In the genomic region with DNA sequence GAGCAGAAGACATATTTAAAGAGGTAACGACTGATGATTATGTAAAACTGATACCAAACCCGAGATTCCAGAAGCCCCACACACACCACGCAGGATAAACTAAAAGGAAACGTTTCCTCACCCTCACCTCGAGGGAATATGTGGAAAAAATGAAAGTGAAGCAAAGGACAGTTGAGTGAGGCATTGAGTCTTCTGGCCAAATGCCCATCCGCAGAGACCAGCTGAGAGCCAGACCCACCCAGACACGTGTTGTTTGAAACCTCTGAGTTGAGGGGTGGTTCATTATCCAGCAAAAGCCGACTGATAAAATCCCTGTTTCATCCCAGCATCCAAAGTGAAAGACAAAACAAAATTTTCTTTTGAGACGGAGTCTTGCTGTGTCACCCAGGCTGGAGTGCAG, we compare ENCODE assay signal across 1 cellular context.
TF ChIP-seq lines count a peak whose summit lies in the region.

No MANE protein-coding gene starts in this region.

TF ChIP-seq in GM23338, 12 proteins besides CTCF, POLR2A, EP300 and RAD21 (continued from another document):
- TF ChIP-seq REST (IDR thresholded peaks at IDR 0.05; ENCODE audit: unreplicated experiment) = no peak
- TF ChIP-seq STAT1 (IDR thresholded peaks at IDR 0.05; ENCODE audit: unreplicated experiment) = no peak
- no peak for TF ChIP-seq JUNB (IDR thresholded peaks at IDR 0.05; ENCODE audit: unreplicated experiment)
- TF ChIP-seq ETS1 (IDR thresholded peaks at IDR 0.05) = no peak
- TF ChIP-seq ZNF331 (CRISPR knock-in tag; IDR thresholded peaks at IDR 0.05; ENCODE audit: low read depth) = no peak
TF ChIP-seq in GM23338: peak in this region for 0.
